Comparison of ENCODE assay signal across 8 cellular contexts in genomic region chr4:139556735-139557505, GRCh38. TPM values are rescaled to one million over a fixed set of nuclear protein-coding genes. Genes with fewer than 3 reads are reported as not detected.
DNase-seq lines count a peak whose midpoint lies in the region; ATAC-seq and TF ChIP-seq lines count a peak whose summit lies in the region.

No MANE protein-coding gene starts in this region.

- peaks cover 81% of the 10 kb centered on the region for H3K4me1 Mint-ChIP-seq in nephron progenitor cell

- H3K4me2 ChIP-seq in OCI-LY7 (ENCODE audit: low read length) (peak overlapping the region; percentile 86), fibroblast of lung (ENCODE audit: extremely low read depth, insufficient read depth, low read length) (peak overlapping the region; percentile 96)

- H3K79me2 ChIP-seq in OCI-LY7 (ENCODE audit: insufficient read depth, low read depth, low read length): peaks cover 33% of the 10 kb centered on the region
- peaks cover 27% of the 10 kb centered on the region for H3K79me2 ChIP-seq in fibroblast of lung (ENCODE audit: control insufficient read depth, insufficient read depth, low read length)

- H3K27me3 ChIP-seq in fibroblast of lung (ENCODE audit: control insufficient read depth, insufficient read depth, low read length): peaks cover 22% of the 10 kb centered on the region

- H3K9me3 Mint-ChIP-seq in nephron progenitor cell: no peaks in the 10 kb centered on the region

- intact Hi-C loops in OCI-LY7 (cut with micrococcal nuclease; ENCODE audit: unreplicated experiment): loop anchor here (1.0 to 10.0 kb wide), 10 partner anchors 104 to 1250 kb away; partner anchors contain the start of genes ELF2, MAML3, NOCT and TBC1D9

- peak overlapping the region; percentile 23 for H3K27ac Mint-ChIP-seq in nephron progenitor cell

- peak overlapping the region; percentile 72 for H3K4me3 ChIP-seq in Jurkat, Clone E6-1 (ENCODE audit: low read length)
- H3K4me3 ChIP-seq in OCI-LY7 (ENCODE audit: low read depth, low read length, poor library complexity, severe bottlenecking) (peak overlapping the region; percentile 81), fibroblast of lung (replicated peaks in 1 of 4; ENCODE audit: control extremely low read depth in 1 of 4, insufficient read depth in 1 of 4, low read depth in 3 of 4, low read length in 4 of 4) (peak overlapping the region; percentile 80 to 87 (median 86))

- peaks cover 30% of the 10 kb centered on the region for H4K20me1 ChIP-seq in OCI-LY7 (ENCODE audit: insufficient read depth, low read length)
- no peaks in the 10 kb centered on the region for H4K20me1 ChIP-seq in fibroblast of lung (ENCODE audit: control insufficient read depth, extremely low read depth, insufficient read depth, low read length)

- peak overlapping the region; percentile 96 for H3K9ac ChIP-seq in fibroblast of lung (ENCODE audit: insufficient read depth, low read length)

- in situ Hi-C loops in ACHN (cut with HindIII; ENCODE audit: low pct_ligation_motif_present, low pct_unique_long_range_greater_than_20kb, low sequenced_read_pairs): no loop called here

- TF ChIP-seq CTCF in OCI-LY7 (conservative IDR thresholded peaks at IDR 0.05; ENCODE audit: low read length) (peak; percentile 39), fibroblast of lung (conservative IDR thresholded peaks at IDR 0.05 in 1 of 2, IDR thresholded peaks at IDR 0.05 in 1 of 2; ENCODE audit: low read depth in 1 of 2, low read length in 2 of 2) (no peak), nephron progenitor cell (IDR thresholded peaks at IDR 0.05) (no peak)

- no TSS peak for BruUV-seq in OCI-LY7 (replicated peaks; lab: Mats Ljungman, UMichigan)

- peaks cover 15% of the 10 kb centered on the region for H3K36me3 ChIP-seq in OCI-LY7 (ENCODE audit: insufficient read depth, low read length)
- H3K36me3 ChIP-seq in fibroblast of lung (ENCODE audit: control insufficient read depth, insufficient read depth, low read length): no peaks in the 10 kb centered on the region

- no peaks in the 10 kb centered on the region for H3K9me2 ChIP-seq in OCI-LY7 (ENCODE audit: insufficient read depth, low read length)

- CTCF ChIA-PET in OCI-LY7 (lab: Charles Lee; ENCODE audit: unreplicated experiment): interaction anchor here (0.5 to 1.4 kb wide), 2 partner anchors 12 to 104 kb away, joined by 4 to 5 read pairs; no protein-coding TSS in a partner anchor

- no peaks in the 10 kb centered on the region for H3K36me3 Mint-ChIP-seq in nephron progenitor cell (ENCODE audit: low read depth)

- peak overlapping the region; percentile 97 for H3K4me3 Mint-ChIP-seq in nephron progenitor cell

- DNase-seq in ACHN: peak; percentile 33
- peak; percentile 40 for DNase-seq in Jurkat, Clone E6-1 (ENCODE audit: low read depth, low spot score)
- DNase-seq in OCI-LY7 (ENCODE audit: low spot score): peak; percentile 91
- peak; percentile 72 to 74 for DNase-seq in activated T-cell treated with anti-CD3 and anti-CD28 coated beads, Interleukin-2, amount 50 U/mL, for 48 hours
- peak in 1 of 2 donors; percentile 45 for DNase-seq in fibroblast of lung (ENCODE audit: low read depth in 2 of 2)
- peak; percentile 58 for DNase-seq in nephron progenitor cell
- DNase-seq in substantia nigra (lab: John Stamatoyannopoulos, UW): peak in 48 of 49 donors; percentile 19 to 82 (median 59)

- H3K27ac ChIP-seq in OCI-LY7 (ENCODE audit: low read depth, low read length, poor library complexity, severe bottlenecking): peak overlapping the region; percentile 87
- H3K27ac ChIP-seq in fibroblast of lung (ENCODE audit: insufficient read depth, low read length): peak overlapping the region; percentile 92
- peak overlapping the region; percentile 89 for H3K27ac ChIP-seq in substantia nigra (ENCODE audit: low read depth, low read length, poor library complexity, severe bottlenecking)

- POLR2A ChIA-PET in OCI-LY7 (lab: Charles Lee): interaction anchor here (0.6 to 2.7 kb wide), 18 partner anchors 9 to 385 kb away, joined by 3 to 10 read pairs (median 3); partner anchors contain the start of gene RAB33B

- peaks cover 69% of the 10 kb centered on the region for H3K4me1 ChIP-seq in OCI-LY7 (ENCODE audit: insufficient read depth, low read length, poor library complexity, severe bottlenecking)
- H3K4me1 ChIP-seq in fibroblast of lung (ENCODE audit: control insufficient read depth, extremely low read depth, insufficient read depth, low read length): peaks cover 4% of the 10 kb centered on the region

- H3K9me3 ChIP-seq in OCI-LY7 (ENCODE audit: low read length) (no peaks in the 10 kb centered on the region), fibroblast of lung (ENCODE audit: control insufficient read depth, insufficient read depth, low read depth, low read length) (no peaks in the 10 kb centered on the region)

- peak; percentile 16 for ATAC-seq in GM19397 (IDR thresholded peaks at IDR 0.05; ENCODE audit: unreplicated experiment)

- H3K27me3 Mint-ChIP-seq in nephron progenitor cell (ENCODE audit: low read depth, poor library complexity): peaks cover 21% of the 10 kb centered on the region

- H2AFZ ChIP-seq in OCI-LY7 (ENCODE audit: low read length) (peak overlapping the region; percentile 53), fibroblast of lung (ENCODE audit: low read length) (peak overlapping the region; percentile 88)

RNA-seq across cellular contexts. Expression of gene SETD7, which starts 0.9 kb away (rescaled TPM):
- polyA plus RNA-seq in Jurkat, Clone E6-1 (2012; ENCODE audit: insufficient read depth, insufficient read length): 14.5 TPM
- 17.6 and 21.0 TPM in 2 replicates for total RNA-seq in OCI-LY7 (2014; rRNA removed; shearing (Covaris generic))
- total RNA-seq in OCI-LY7 (2022) (35.6 and 37.3 TPM in 2 replicates), fibroblast of lung (58.0 and 80.8 TPM in 2 replicates)
- 26.0 and 37.5 TPM in 2 replicates for polyA plus RNA-seq in fibroblast of lung
- polyA plus RNA-seq in fibroblast of lung (2012): 31.2 and 52.2 TPM in 2 replicates
- 51.0 and 63.7 TPM in 2 replicates for polyA minus RNA-seq in fibroblast of lung (ENCODE audit: low replicate concordance)
